Comparison of ENCODE assay signal across 20 cellular contexts in the genomic region with DNA sequence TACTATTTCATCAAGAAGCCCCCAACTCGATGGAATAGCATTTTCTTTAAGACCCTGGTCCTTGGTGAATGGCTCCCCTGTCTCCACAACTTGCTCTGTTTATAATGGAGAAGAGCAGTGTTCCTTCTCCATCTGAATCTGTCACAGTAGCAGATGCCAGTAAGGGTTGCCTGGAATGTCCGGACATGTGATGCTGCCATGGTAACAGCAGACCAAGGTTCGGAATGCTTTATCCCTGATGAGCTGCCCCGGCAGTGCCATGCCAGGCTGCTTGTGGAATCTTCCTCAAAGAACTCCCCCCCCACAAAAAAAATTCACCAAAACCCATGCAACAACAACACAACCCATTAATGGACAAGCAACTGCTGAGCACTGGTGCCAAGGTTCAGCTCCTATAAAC.
A peak's percentile ranks its signal among the peaks of the same experiment; 100 is the strongest.
DNase-seq lines count a peak whose midpoint lies in the region; ATAC-seq, FAIRE-seq and TF ChIP-seq lines count a peak whose summit lies in the region.
"Had no signal": no experiment of that assay in that cellular context is flagged by ENCODE, and none has a peak within 500 bp of the region (broad histone marks: within the 10 kb centered on the region; RNA-seq: fewer than 3 reads in every experiment).

No MANE protein-coding gene starts in this region.

- H3K9me3 ChIP-seq in small intestine (ENCODE audit: control insufficient read depth, low read depth), result no peaks in the 10 kb centered on the region
- H3K9me3 ChIP-seq: BLaER1 had no signal

- H3K4me3 ChIP-seq in AG10803 (ENCODE audit: low read length), result no peak overlapping the region
- no peak overlapping the region for H3K4me3 ChIP-seq in bronchial epithelial cell (ENCODE audit: low read depth, low read length)
- no peak overlapping the region for H3K4me3 ChIP-seq in small intestine (ENCODE audit: low read depth in 1 of 2, low read length in 2 of 2)
- H3K4me3 ChIP-seq: BLaER1 had no signal

- H3K36me3 ChIP-seq in bronchial epithelial cell (ENCODE audit: control insufficient read depth, insufficient read depth, low read length) (no peaks in the 10 kb centered on the region), small intestine (ENCODE audit: control insufficient read depth in 2 of 2, insufficient read depth in 2 of 2, low read length in 2 of 2) (no peaks in the 10 kb centered on the region)
- H3K36me3 ChIP-seq: BLaER1 had no signal

- 86 to 88% (median 86%) methylated on average over 4 of the region's 4 CpGs for WGBS in small intestine, 3 donors

- no peak for ATAC-seq in HG03457 (IDR thresholded peaks at IDR 0.05; ENCODE audit: unreplicated experiment)

- DNase-seq in AG10803 (ENCODE audit: low read depth) (peak; percentile 55), Ammon's horn (ENCODE audit: low spot score) (peak; percentile 43), bronchial epithelial cell (ENCODE audit: low read depth) (no peak), fibroblast of gingiva (ENCODE audit: low read depth) (peak; percentile 13), small intestine (no peak), GDM1 (lab: John Stamatoyannopoulos, UW) (no peak)
- no peak for DNase-seq in stimulated activated CD4-positive, alpha-beta T cell treated with anti-CD3 and anti-CD28 coated beads, Interleukin-2, amount 100 ng/mL, for 24 hours
- DNase-seq: CD8-positive, alpha-beta memory T cell; H7; NCI-H1417; NCI-H187 treated with DMSO at 0.1 percent for 48 hours; NCI-H2171; NCI-H510A; NCI-H774; RPMI8226; SW 1271 had no signal

- FAIRE-seq in bronchial epithelial cell (lab: Jason Lieb, UNC) (peak; percentile 43), small intestine (lab: Jason Lieb, UNC) (no peak)
- FAIRE-seq: D721Med, HTR-8/SVneo had no signal

- H3K27ac ChIP-seq in small intestine (ENCODE audit: low read depth in 1 of 2, low read length in 1 of 2), result no peak overlapping the region
- H3K27ac ChIP-seq: BLaER1 had no signal

- H3K4me1 ChIP-seq in small intestine (ENCODE audit: control insufficient read depth in 2 of 2, insufficient read depth in 1 of 2, low read depth in 1 of 2, low read length in 1 of 2), result no peaks in the 10 kb centered on the region
- H3K4me1 ChIP-seq: BLaER1 had no signal

- no peak for TF ChIP-seq CTCF in AG10803 (conservative IDR thresholded peaks at IDR 0.05; ENCODE audit: low read length)
- TF ChIP-seq CTCF in bronchial epithelial cell (IDR thresholded peaks at IDR 0.05; ENCODE audit: insufficient read depth, low read length, severe bottlenecking), result no peak

- H3K27me3 ChIP-seq in bronchial epithelial cell (ENCODE audit: control insufficient read depth, insufficient read depth, low read length) (no peaks in the 10 kb centered on the region), small intestine (ENCODE audit: control insufficient read depth in 2 of 2, insufficient read depth in 2 of 2, low read length in 2 of 2) (no peaks in the 10 kb centered on the region)
- H3K27me3 ChIP-seq: BLaER1 had no signal

Comparison
In these comparisons a context has a peak if more than half of its experiments do, and no peak if none do; other contexts are left out.
1. DNase-seq: peak in AG10803 (single experiment), Ammon's horn (single experiment) and fibroblast of gingiva (single experiment); none in bronchial epithelial cell (single experiment), small intestine (single experiment), stimulated activated CD4-positive, alpha-beta T cell treated with anti-CD3 and anti-CD28 coated beads, Interleukin-2, amount 100 ng/mL, for 24 hours (0 of 2) and GDM1 (single experiment).